In genomic region chr15:68103603-68104002, GRCh38 we compare ENCODE assay signal across 25 cellular contexts.
"Had no signal": no experiment of that assay in that cellular context is flagged by ENCODE, and none has a peak within 500 bp of the region (broad histone marks: within the 10 kb centered on the region; RNA-seq: fewer than 3 reads in every experiment).

No MANE protein-coding gene starts in this region.

- H3K4me3 Mint-ChIP-seq: T-cell had no signal

- H3K27ac ChIP-seq: HL-60, PC-9, Peyer's patch, SJCRH30 had no signal

- H3K27me3 ChIP-seq: Peyer's patch, SJCRH30 had no signal

- H3K4me3 ChIP-seq: PC-9, Peyer's patch, SJCRH30 had no signal

- H3K27me3 Mint-ChIP-seq: IgD-negative memory B cell, T-cell had no signal

- H3K36me3 ChIP-seq: Peyer's patch had no signal

- H2AFZ ChIP-seq: PC-9 had no signal

- ATAC-seq: Right ventricle myocardium inferior, T-cell had no signal

- DNase-seq: KBM-7; MV-4-11; NCI-H1048; NCI-H1105; NCI-H1417; NCI-H1436 treated with DMSO at 0.1 percent for 48 hours; NCI-H1694 treated with DMSO at 0.1 percent for 48 hours; NCI-H1930; NCI-H2081; NCI-H2107; NCI-H2227 treated with DMSO at 0.1 percent for 48 hours; NCI-H524 treated with DMSO at 0.1 percent for 48 hours; NCI-H69; NCI-H774; NK-92 treated with Interleukin-12 subunit alpha and Interleukin-12 subunit beta, amount 100 ng/mL, for 24 hours; PC-9; Peyer's patch; SHP77 treated with DMSO at 0.1 percent for 48 hours; SJCRH30; SW 1271; T-cell had no signal

- FAIRE-seq: HTR-8/SVneo had no signal

- H3K4me2 ChIP-seq: PC-9 had no signal

- H3K9me3 ChIP-seq: Peyer's patch had no signal
